Comparison of ENCODE assay signal across 9 cellular contexts in genomic region chr3:151379083-151379734, GRCh38. TPM values are rescaled to one million over a fixed set of nuclear protein-coding genes. Genes with fewer than 3 reads are reported as not detected.
DNase-seq lines count a peak whose midpoint lies in the region; ATAC-seq and TF ChIP-seq lines count a peak whose summit lies in the region.
"Had no signal": no experiment of that assay in that cellular context is flagged by ENCODE, and none has a peak within 500 bp of the region (broad histone marks: within the 10 kb centered on the region; RNA-seq: fewer than 3 reads in every experiment).

No MANE protein-coding gene starts in this region.

- no peak overlapping the region for H3K4me3 Mint-ChIP-seq in activated CD4-positive, alpha-beta T cell treated with anti-CD3 and anti-CD28 coated beads for 36 hours

- ATAC-seq in activated CD4-positive, alpha-beta T cell treated with anti-CD3 and anti-CD28 coated beads for 36 hours, result no peak
- ATAC-seq in HG02763 (IDR thresholded peaks at IDR 0.05; ENCODE audit: unreplicated experiment), result peak; percentile 28
- peak; percentile 71 for ATAC-seq in RWPE2 (ENCODE audit: low read depth)
- no peak for ATAC-seq in HG02571 (IDR thresholded peaks at IDR 0.05; ENCODE audit: unreplicated experiment)
- ATAC-seq in HG03039 (IDR thresholded peaks at IDR 0.05; ENCODE audit: unreplicated experiment), result no peak

- CTCF ChIA-PET in activated CD4-positive, alpha-beta T cell treated with anti-CD3 and anti-CD28 coated beads for 36 hours (lab: Charles Lee), result interaction anchor here (0.6 to 1.3 kb wide), 4 partner anchors 16 to 283 kb away, joined by 3 read pairs; no protein-coding TSS in a partner anchor

- H3K27ac ChIP-seq in RWPE2 (ENCODE audit: poor library complexity, severe bottlenecking) (no peak overlapping the region), left ventricle myocardium inferior (replicated peaks) (no peak overlapping the region)

- intact Hi-C loops in activated CD4-positive, alpha-beta T cell treated with anti-CD3 and anti-CD28 coated beads for 36 hours (cut with DNase I, micrococcal nuclease), result no loop called here
- intact Hi-C loops in left ventricle myocardium inferior (cut with micrococcal nuclease), result no loop called here

- DNase-seq in activated CD4-positive, alpha-beta T cell treated with anti-CD3 and anti-CD28 coated beads for 36 hours, result peak; percentile 27
- no peak for DNase-seq in activated CD4-positive, alpha-beta T cell treated with anti-CD3 and anti-CD28 coated beads, Interleukin-2, amount 50 U/mL, for 4 hours
- DNase-seq in RWPE2 (ENCODE audit: low spot score), result no peak
- no peak for DNase-seq in left ventricle myocardium inferior
- DNase-seq in putamen (ENCODE audit: low spot score), result no peak

- no peaks in the 10 kb centered on the region for H3K9me3 ChIP-seq in RWPE2 (ENCODE audit: severe bottlenecking)
- no peaks in the 10 kb centered on the region for H3K9me3 ChIP-seq in left ventricle myocardium inferior (replicated peaks)

- H3K27ac Mint-ChIP-seq in activated CD4-positive, alpha-beta T cell treated with anti-CD3 and anti-CD28 coated beads for 36 hours, result no peak overlapping the region

- H3K4me1 ChIP-seq in RWPE2 (ENCODE audit: insufficient read depth, poor library complexity, severe bottlenecking) (no peaks in the 10 kb centered on the region), left ventricle myocardium inferior (no peaks in the 10 kb centered on the region)

- peaks cover 2% of the 10 kb centered on the region for H3K27me3 Mint-ChIP-seq in activated CD4-positive, alpha-beta T cell treated with anti-CD3 and anti-CD28 coated beads for 36 hours

- H3K36me3 ChIP-seq in RWPE2 (ENCODE audit: low read depth) (no peaks in the 10 kb centered on the region), left ventricle myocardium inferior (no peaks in the 10 kb centered on the region)

- H3K4me3 ChIP-seq in RWPE2 (ENCODE audit: severe bottlenecking) (no peak overlapping the region), left ventricle myocardium inferior (no peak overlapping the region)

- H3K36me3 Mint-ChIP-seq in activated CD4-positive, alpha-beta T cell treated with anti-CD3 and anti-CD28 coated beads for 36 hours (ENCODE audit: low read depth), result no peaks in the 10 kb centered on the region

- H3K9me3 Mint-ChIP-seq in activated CD4-positive, alpha-beta T cell treated with anti-CD3 and anti-CD28 coated beads for 36 hours (ENCODE audit: low read depth), result no peaks in the 10 kb centered on the region

- no peaks in the 10 kb centered on the region for H3K4me1 Mint-ChIP-seq in activated CD4-positive, alpha-beta T cell treated with anti-CD3 and anti-CD28 coated beads for 36 hours

- POLR2A ChIA-PET in activated CD4-positive, alpha-beta T cell treated with anti-CD3 and anti-CD28 coated beads for 36 hours (lab: Charles Lee), result no interaction called here

- H3K27me3 ChIP-seq in RWPE2 (ENCODE audit: insufficient read depth, poor library complexity, severe bottlenecking) (no peaks in the 10 kb centered on the region), left ventricle myocardium inferior (ENCODE audit: low read depth) (no peaks in the 10 kb centered on the region)

- TF ChIP-seq CTCF in RWPE2 (IDR thresholded peaks at IDR 0.05; ENCODE audit: poor library complexity, severe bottlenecking), result peak; percentile 55
- TF ChIP-seq CTCF in left ventricle myocardium inferior (IDR thresholded peaks at IDR 0.05; ENCODE audit: borderline replicate concordance), result peak; percentile 52

RNA-seq across cellular contexts. Expression of gene P2RY12, which starts 5.3 kb away (rescaled TPM):
- not detected for total RNA-seq in activated CD4-positive, alpha-beta T cell treated with anti-CD3 and anti-CD28 coated beads for 36 hours
- total RNA-seq in left ventricle myocardium inferior, result 0.74 TPM
- total RNA-seq: pulmonary artery endothelial cell had no signal

RNA-seq across cellular contexts. Expression of gene P2RY13, which starts 49.9 kb away (rescaled TPM):
- not detected for total RNA-seq in activated CD4-positive, alpha-beta T cell treated with anti-CD3 and anti-CD28 coated beads for 36 hours
- total RNA-seq in left ventricle myocardium inferior, result 0.96 TPM
- total RNA-seq: pulmonary artery endothelial cell had no signal

Comparison
In these comparisons a context has a peak if more than half of its experiments do, and no peak if none do; other contexts are left out.
1. ATAC-seq: peak in HG02763 (single experiment) and RWPE2 (single experiment); none in activated CD4-positive, alpha-beta T cell treated with anti-CD3 and anti-CD28 coated beads for 36 hours (single experiment), HG02571 (single experiment) and HG03039 (single experiment).